11 cellular contexts compared by ENCODE assay signal in genomic region chr18:63315879-63316278, GRCh38. TPM values are rescaled to one million over a fixed set of nuclear protein-coding genes. Genes with fewer than 3 reads are reported as not detected.
A peak's percentile ranks its signal among the peaks of the same experiment; 100 is the strongest.
DNase-seq lines count a peak whose midpoint lies in the region; ATAC-seq, FAIRE-seq and TF ChIP-seq lines count a peak whose summit lies in the region.
"Had no signal": no experiment of that assay in that cellular context is flagged by ENCODE, and none has a peak within 500 bp of the region (broad histone marks: within the 10 kb centered on the region; RNA-seq: fewer than 3 reads in every experiment).

No MANE protein-coding gene starts in this region.

- H3K27ac Mint-ChIP-seq in activated T-cell treated with anti-CD3 and anti-CD28 coated beads, Interleukin-2, amount 50 U/mL, for 24 hours = peak overlapping the region; percentile 95

- no peaks in the 10 kb centered on the region for H3K9me3 ChIP-seq in thoracic aorta

- no peaks in the 10 kb centered on the region for H3K9me3 Mint-ChIP-seq in activated T-cell treated with anti-CD3 and anti-CD28 coated beads, Interleukin-2, amount 50 U/mL, for 24 hours

- H3K36me3 ChIP-seq in thoracic aorta = no peaks in the 10 kb centered on the region

- peak overlapping the region; percentile 98 for H3K4me3 Mint-ChIP-seq in activated T-cell treated with anti-CD3 and anti-CD28 coated beads, Interleukin-2, amount 50 U/mL, for 24 hours

- H3K4me1 ChIP-seq in thoracic aorta (ENCODE audit: control insufficient read depth in 1 of 2, low read depth in 2 of 2) = peaks cover 16 to 53% of the 10 kb centered on the region in 2 donors
- H3K4me1 ChIP-seq in foreskin keratinocyte = no peaks in the 10 kb centered on the region

- DNase-seq in activated T-cell treated with anti-CD3 and anti-CD28 coated beads, Interleukin-2, amount 50 U/mL, for 24 hours = no peak
- DNase-seq in activated T-cell treated with anti-CD3 and anti-CD28 coated beads for 4 hours = no peak
- DNase-seq in RCC 7860 (ENCODE audit: low spot score) = no peak
- no peak for DNase-seq in epithelial cell of proximal tubule (ENCODE audit: low read depth)
- DNase-seq in thoracic aorta (ENCODE audit: low spot score) = no peak
- no peak for DNase-seq in NK-92 treated with Interleukin-12 subunit alpha and Interleukin-12 subunit beta, amount 100 ng/mL, for 24 hours (lab: John Stamatoyannopoulos, UW)
- no peak for DNase-seq in ecto neural progenitor cell (ENCODE audit: low spot score)
- DNase-seq in foreskin keratinocyte = no peak
- DNase-seq: islet precursor cell; NCI-H1436 treated with DMSO at 0.1 percent for 48 hours; stimulated activated naive CD4-positive, alpha-beta T cell treated with Interleukin-2 at 50 U/mL for 16 hours had no signal

- TF ChIP-seq CTCF in epithelial cell of proximal tubule (conservative IDR thresholded peaks at IDR 0.05; ENCODE audit: low read depth, low read length) = no peak
- no peak for TF ChIP-seq CTCF in thoracic aorta (IDR thresholded peaks at IDR 0.05)
- no peak for TF ChIP-seq CTCF in foreskin keratinocyte (conservative IDR thresholded peaks at IDR 0.05)

- H3K27me3 ChIP-seq in thoracic aorta (replicated peaks; ENCODE audit: insufficient read depth) (no peaks in the 10 kb centered on the region), foreskin keratinocyte (peaks cover 48% of the 10 kb centered on the region)

- no peak overlapping the region for H3K27ac ChIP-seq in thoracic aorta
- H3K27ac ChIP-seq in foreskin keratinocyte = no peak overlapping the region

- H3K36me3 Mint-ChIP-seq in activated T-cell treated with anti-CD3 and anti-CD28 coated beads, Interleukin-2, amount 50 U/mL, for 24 hours (ENCODE audit: low read depth) = peaks cover 81% of the 10 kb centered on the region

- no peak for ATAC-seq in thoracic aorta (ENCODE audit: insufficient number of reproducible peaks, low FRiP score, low read depth)
- no peak for ATAC-seq in foreskin keratinocyte

- peak; percentile 68 for FAIRE-seq in RCC 7860 (lab: Jason Lieb, UNC)

- peaks cover 61% of the 10 kb centered on the region for H3K4me1 Mint-ChIP-seq in activated T-cell treated with anti-CD3 and anti-CD28 coated beads, Interleukin-2, amount 50 U/mL, for 24 hours (ENCODE audit: low read depth)

- no peaks in the 10 kb centered on the region for H3K27me3 Mint-ChIP-seq in activated T-cell treated with anti-CD3 and anti-CD28 coated beads, Interleukin-2, amount 50 U/mL, for 24 hours

- H3K4me3 ChIP-seq in epithelial cell of proximal tubule (ENCODE audit: low read depth, low read length) (peak overlapping the region; percentile 8), thoracic aorta (peak overlapping the region; percentile 44)

RNA-seq across cellular contexts. Expression of gene BCL2, which starts 3.7 kb away (rescaled TPM):
- 3.0 and 4.7 TPM in 2 replicates for total RNA-seq in epithelial cell of proximal tubule
- 10 to 100 TPM; 22.9 to 29.3 TPM for total RNA-seq in thoracic aorta
- 0.99 and 1.9 TPM in 2 replicates for total RNA-seq in foreskin keratinocyte
- 0.35 and 0.69 TPM in 2 replicates for polyA plus RNA-seq in foreskin keratinocyte

RNA-seq across cellular contexts. Expression of gene KDSR, which starts 51.1 kb away (rescaled TPM):
- 25.4 and 38.3 TPM in 2 replicates for total RNA-seq in epithelial cell of proximal tubule
- total RNA-seq in thoracic aorta = 10 to 100 TPM; 46.2 to 72.4 TPM
- 50.9 and 55.8 TPM in 2 replicates for total RNA-seq in foreskin keratinocyte
- polyA plus RNA-seq in foreskin keratinocyte = 32.7 and 36.9 TPM in 2 replicates
